Comparison of ENCODE assay signal across 8 cellular contexts in genomic region chr5:119275146-119275872, GRCh38.
DNase-seq lines count a peak whose midpoint lies in the region; ATAC-seq and TF ChIP-seq lines count a peak whose summit lies in the region.

No MANE protein-coding gene starts in this region.

- CTCF ChIA-PET in CD8-positive, alpha-beta T cell (lab: Charles Lee), result interaction anchor here (1.3 to 5.9 kb wide), 6 partner anchors 10 to 137 kb away, joined by 3 to 34 read pairs (median 6); partner anchors contain the start of gene TNFAIP8

- intact Hi-C loops in CD8-positive, alpha-beta T cell (cut with DNase I, micrococcal nuclease), result loop anchor here in 1 of 2 experiments (2.0 kb wide), 1 partner anchor 27 kb away; no protein-coding TSS in a partner anchor
- intact Hi-C loops in ascending aorta (cut with DNase I) (no loop called here), dorsolateral prefrontal cortex (cut with DNase I) (no loop called here)

- no peak for TF ChIP-seq POLR2A in suprapubic skin (IDR thresholded peaks at IDR 0.05)

- no peaks in the 10 kb centered on the region for H3K9me3 ChIP-seq in CD8-positive, alpha-beta T cell (ENCODE audit: low read length)
- H3K9me3 ChIP-seq in ascending aorta (no peaks in the 10 kb centered on the region), suprapubic skin (no peaks in the 10 kb centered on the region)

- H3K4me2 ChIP-seq in GM23338, result no peak overlapping the region

- no peaks in the 10 kb centered on the region for H3K36me3 ChIP-seq in CD8-positive, alpha-beta T cell (ENCODE audit: insufficient read depth, low read length)
- H3K36me3 ChIP-seq in ascending aorta (no peaks in the 10 kb centered on the region), GM23338 (ENCODE audit: insufficient read depth) (no peaks in the 10 kb centered on the region), suprapubic skin (no peaks in the 10 kb centered on the region)

- WGBS in suprapubic skin, result 80% methylated on average over 6 of the region's 6 CpGs

- no peaks in the 10 kb centered on the region for H4K20me1 ChIP-seq in GM23338 (replicated peaks; ENCODE audit: insufficient read depth)

- H2AFZ ChIP-seq in GM23338, result no peak overlapping the region

- H3K4me3 ChIP-seq in CD8-positive, alpha-beta T cell (ENCODE audit: low read depth, low read length), result peak overlapping the region; percentile 13
- H3K4me3 ChIP-seq in HL-60 (replicated peaks; ENCODE audit: insufficient read depth, low read length) (no peak overlapping the region), ascending aorta (no peak overlapping the region), dorsolateral prefrontal cortex (no peak overlapping the region), GM23338 (no peak overlapping the region), suprapubic skin (no peak overlapping the region)

- POLR2A ChIA-PET in CD8-positive, alpha-beta T cell (lab: Charles Lee), result interaction anchor here (0.6 to 2.0 kb wide), 5 partner anchors 9 to 38 kb away, joined by 3 to 5 read pairs (median 3); no protein-coding TSS in a partner anchor

- H3F3A ChIP-seq in GM23338 (replicated peaks; ENCODE audit: low read depth), result no peaks in the 10 kb centered on the region

- ATAC-seq in CD8-positive, alpha-beta T cell, result no peak
- peak; percentile 13 for ATAC-seq in GM21447 (IDR thresholded peaks at IDR 0.05; ENCODE audit: unreplicated experiment)
- ATAC-seq in stimulated activated memory B cell treated with anti-CD40 and anti-IgM and Interleukin-4, amounts not matched to agents 10 μg/mL and 1 μg/mL and 100 μg/mL, for 72 hours, result peak; percentile 67
- no peak for ATAC-seq in GM23338

- H3K9me2 ChIP-seq in GM23338 (ENCODE audit: insufficient read depth), result no peaks in the 10 kb centered on the region

- peaks cover 17% of the 10 kb centered on the region for H3K36me3 Mint-ChIP-seq in CD8-positive, alpha-beta T cell
- no peaks in the 10 kb centered on the region for H3K36me3 Mint-ChIP-seq in stimulated activated memory B cell treated with anti-CD40 and anti-IgM and Interleukin-4, amounts not matched to agents 10 μg/mL and 1 μg/mL and 100 μg/mL, for 72 hours
- no peaks in the 10 kb centered on the region for H3K36me3 Mint-ChIP-seq in GM23338 (ENCODE audit: low read depth)

- no peak for TF ChIP-seq EP300 in suprapubic skin (IDR thresholded peaks at IDR 0.05)

- no peaks in the 10 kb centered on the region for H3K27me3 Mint-ChIP-seq in CD8-positive, alpha-beta T cell (ENCODE audit: low read depth)
- H3K27me3 Mint-ChIP-seq in stimulated activated memory B cell treated with anti-CD40 and anti-IgM and Interleukin-4, amounts not matched to agents 10 μg/mL and 1 μg/mL and 100 μg/mL, for 72 hours, result no peaks in the 10 kb centered on the region
- peaks cover 4% of the 10 kb centered on the region for H3K27me3 Mint-ChIP-seq in GM23338 (ENCODE audit: insufficient read depth, low read depth, poor library complexity)

- H3K27ac ChIP-seq in CD8-positive, alpha-beta T cell (ENCODE audit: low read depth, low read length), result peak overlapping the region; percentile 25
- peak overlapping the region; percentile 98 for H3K27ac ChIP-seq in HL-60 (replicated peaks)
- H3K27ac ChIP-seq in ascending aorta, result peak overlapping the region; percentile 69 to 82
- H3K27ac ChIP-seq in dorsolateral prefrontal cortex, result peak overlapping the region in 7 of 59 donors; percentile 0 to 66 (median 22)
- H3K27ac ChIP-seq in GM23338 (ENCODE audit: low read depth), result no peak overlapping the region
- H3K27ac ChIP-seq in suprapubic skin, result no peak overlapping the region

- peaks cover 90% of the 10 kb centered on the region for H3K4me1 ChIP-seq in CD8-positive, alpha-beta T cell (ENCODE audit: insufficient read depth, low read length)
- H3K4me1 ChIP-seq in ascending aorta (peaks cover 4 to 35% of the 10 kb centered on the region in 2 donors), GM23338 (ENCODE audit: insufficient read depth) (peaks cover 8% of the 10 kb centered on the region), suprapubic skin (peaks cover 25% of the 10 kb centered on the region)

- no peak for TF ChIP-seq CTCF in CD8-positive, alpha-beta T cell (IDR thresholded peaks at IDR 0.05)
- no peak for TF ChIP-seq CTCF in HL-60 (IDR thresholded peaks at IDR 0.05; ENCODE audit: insufficient read depth, low read length)
- TF ChIP-seq CTCF in ascending aorta (IDR thresholded peaks at IDR 0.05), result no peak
- TF ChIP-seq CTCF in dorsolateral prefrontal cortex (IDR thresholded peaks at IDR 0.05 in 54 of 56, conservative IDR thresholded peaks at IDR 0.05 in 2 of 56; ENCODE audit: low read depth in 1 of 56, partially characterized antibody in 56 of 56), result no peak
- no peak for TF ChIP-seq CTCF in GM23338 (conservative IDR thresholded peaks at IDR 0.05; ENCODE audit: low read depth in 2 of 2)
- no peak for TF ChIP-seq CTCF in suprapubic skin (IDR thresholded peaks at IDR 0.05)

- H3K79me2 ChIP-seq in GM23338 (replicated peaks; ENCODE audit: insufficient read depth), result no peaks in the 10 kb centered on the region; the same call in 1 of the 2 replicates

- H3K4me1 Mint-ChIP-seq in CD8-positive, alpha-beta T cell (ENCODE audit: low read depth), result peaks cover 96% of the 10 kb centered on the region
- H3K4me1 Mint-ChIP-seq in stimulated activated memory B cell treated with anti-CD40 and anti-IgM and Interleukin-4, amounts not matched to agents 10 μg/mL and 1 μg/mL and 100 μg/mL, for 72 hours, result peaks cover 96% of the 10 kb centered on the region
- H3K4me1 Mint-ChIP-seq in GM23338, result peaks cover 18% of the 10 kb centered on the region

- no peaks in the 10 kb centered on the region for H3K9me3 Mint-ChIP-seq in CD8-positive, alpha-beta T cell
- H3K9me3 Mint-ChIP-seq in stimulated activated memory B cell treated with anti-CD40 and anti-IgM and Interleukin-4, amounts not matched to agents 10 μg/mL and 1 μg/mL and 100 μg/mL, for 72 hours, result no peaks in the 10 kb centered on the region
- H3K9me3 Mint-ChIP-seq in GM23338, result no peaks in the 10 kb centered on the region

- peak overlapping the region; percentile 97 for H3K27ac Mint-ChIP-seq in CD8-positive, alpha-beta T cell
- H3K27ac Mint-ChIP-seq in stimulated activated memory B cell treated with anti-CD40 and anti-IgM and Interleukin-4, amounts not matched to agents 10 μg/mL and 1 μg/mL and 100 μg/mL, for 72 hours, result peak overlapping the region; percentile 82
- no peak overlapping the region for H3K27ac Mint-ChIP-seq in GM23338

- H3K27me3 ChIP-seq in CD8-positive, alpha-beta T cell (ENCODE audit: insufficient read depth, low read length), result no peaks in the 10 kb centered on the region
- no peaks in the 10 kb centered on the region for H3K27me3 ChIP-seq in HL-60 (ENCODE audit: insufficient read depth, poor library complexity, severe bottlenecking)
- H3K27me3 ChIP-seq in ascending aorta, result no peaks in the 10 kb centered on the region
- H3K27me3 ChIP-seq in dorsolateral prefrontal cortex, result no peaks in the 10 kb centered on the region
- 0 out of 2 replicates have a peak, but pooled peaks cover under 1% of the 10 kb centered on the region for H3K27me3 ChIP-seq in GM23338 (ENCODE audit: insufficient read depth)
- H3K27me3 ChIP-seq in suprapubic skin, result no peaks in the 10 kb centered on the region

- DNase-seq in CD8-positive, alpha-beta T cell, result no peak
- no peak for DNase-seq in HL-60 (ENCODE audit: low read depth in 1 of 2, low spot score in 1 of 2)
- no peak for DNase-seq in ascending aorta (ENCODE audit: low spot score in 2 of 2)
- DNase-seq in dorsolateral prefrontal cortex, result no peak
- DNase-seq in GM23338 (ENCODE audit: low spot score), result no peak
- DNase-seq in suprapubic skin (ENCODE audit: low spot score in 2 of 2), result no peak

- peak overlapping the region; percentile 100 for H3K4me3 Mint-ChIP-seq in CD8-positive, alpha-beta T cell
- H3K4me3 Mint-ChIP-seq in stimulated activated memory B cell treated with anti-CD40 and anti-IgM and Interleukin-4, amounts not matched to agents 10 μg/mL and 1 μg/mL and 100 μg/mL, for 72 hours, result peak overlapping the region; percentile 73
- H3K4me3 Mint-ChIP-seq in GM23338, result no peak overlapping the region

TF ChIP-seq in GM23338, 12 proteins besides CTCF, POLR2A, EP300 and RAD21 (continues in another document):
- TF ChIP-seq CREB1 (CRISPR knock-in tag; IDR thresholded peaks at IDR 0.05; ENCODE audit: low read depth) (no peak), ETS1 (IDR thresholded peaks at IDR 0.05) (no peak), EZH2phosphoT487 (IDR thresholded peaks at IDR 0.05; ENCODE audit: unreplicated experiment) (no peak)

Comparison
In these comparisons a context has a peak if more than half of its experiments do, and no peak if none do; other contexts are left out.
1. ATAC-seq: peak in GM21447 (single experiment) and stimulated activated memory B cell treated with anti-CD40 and anti-IgM and Interleukin-4, amounts not matched to agents 10 μg/mL and 1 μg/mL and 100 μg/mL, for 72 hours (single experiment); none in CD8-positive, alpha-beta T cell (single experiment) and GM23338 (single experiment).
2. H3K27ac ChIP-seq: peak in CD8-positive, alpha-beta T cell (single experiment), HL-60 (single experiment) and ascending aorta (2 of 2); none in GM23338 (single experiment) and suprapubic skin (single experiment).